In the genomic region with DNA sequence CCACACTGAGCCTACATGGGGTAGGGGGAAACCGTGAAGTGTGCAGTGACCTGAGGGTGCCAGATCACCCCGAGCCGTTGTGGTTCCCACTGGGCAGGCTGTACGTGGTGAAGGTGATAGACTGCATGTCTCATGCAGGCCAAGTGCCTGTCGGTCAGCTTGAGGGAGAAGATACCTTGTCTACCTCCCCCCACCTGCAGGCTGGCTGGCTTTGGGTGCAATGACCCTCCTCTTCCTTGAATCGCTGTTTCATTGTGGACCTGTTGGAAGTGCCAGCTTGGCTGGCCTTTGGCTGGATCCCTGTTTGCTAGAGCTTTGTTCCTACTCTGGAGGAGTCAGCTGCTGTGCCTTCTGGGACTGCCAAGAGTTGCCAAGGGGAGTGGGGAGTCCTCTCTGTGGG, we compare ENCODE assay signal across 27 cellular contexts.
A peak's percentile ranks its signal among the peaks of the same experiment; 100 is the strongest.
DNase-seq lines count a peak whose midpoint lies in the region; ATAC-seq, FAIRE-seq and TF ChIP-seq lines count a peak whose summit lies in the region.
"Had no signal": no experiment of that assay in that cellular context is flagged by ENCODE, and none has a peak within 500 bp of the region (broad histone marks: within the 10 kb centered on the region; RNA-seq: fewer than 3 reads in every experiment).

No MANE protein-coding gene starts in this region.

- POLR2A ChIA-PET in H1 (lab: Charles Lee; ENCODE audit: partially characterized antibody), result no interaction called here

- H3K36me3 ChIP-seq in H1 (ENCODE audit: control insufficient read depth in 2 of 4, insufficient read depth in 4 of 4, low read length in 3 of 4), result no peaks in the 10 kb centered on the region
- no peaks in the 10 kb centered on the region for H3K36me3 ChIP-seq in pancreas
- no peaks in the 10 kb centered on the region; the same call in 1 of the 2 replicates for H3K36me3 ChIP-seq in MG63
- H3K36me3 ChIP-seq: uterus had no signal

- no peak for TF ChIP-seq POLR2A in H1 (IDR thresholded peaks at IDR 0.05; ENCODE audit: control extremely low read depth in 1 of 2, low read depth in 2 of 2, low read length in 2 of 2)

- no peak overlapping the region for H4K5ac ChIP-seq in H1 (ENCODE audit: insufficient read length, low read depth, low read length)

- no peak overlapping the region for H3K23ac ChIP-seq in H1 (ENCODE audit: insufficient read length)

- no peak overlapping the region for H3K4me3 ChIP-seq in H1 (ENCODE audit: extremely low read depth in 1 of 4, insufficient read depth in 2 of 4, low read depth in 3 of 4, low read length in 4 of 4)
- H3K4me3 ChIP-seq in pancreas, result no peak overlapping the region
- no peak overlapping the region for H3K4me3 ChIP-seq in MG63
- H3K4me3 ChIP-seq: A549, smooth muscle cell, uterus had no signal

- H3K4ac ChIP-seq in H1 (replicated peaks; ENCODE audit: insufficient read length, low read depth, low read length), result no peak overlapping the region

- TF ChIP-seq CTCF in natural killer cell (IDR thresholded peaks at IDR 0.05), result no peak
- TF ChIP-seq CTCF in H1 (IDR thresholded peaks at IDR 0.05; ENCODE audit: control extremely low read depth in 1 of 3, insufficient read depth in 1 of 3, low read depth in 1 of 3, low read length in 3 of 3), result no peak
- no peak for TF ChIP-seq CTCF in pancreas (IDR thresholded peaks at IDR 0.05)

- H2BK5ac ChIP-seq in H1 (ENCODE audit: low read depth, low read length), result 0 out of 2 replicates have a peak overlapping the region, but pooled peaks have one; percentile 26

- H3K27me3 Mint-ChIP-seq in natural killer cell (ENCODE audit: low read depth in 2 of 2), result no peaks in the 10 kb centered on the region
- no peaks in the 10 kb centered on the region for H3K27me3 Mint-ChIP-seq in natural killer cell treated with Interleukin-12 subunit alpha and Interleukin-12 subunit beta and Interleukin-15 and Interleukin-18, amount 100 ng/mL, for 72 hours
- H3K27me3 Mint-ChIP-seq: activated CD4-positive, alpha-beta memory T cell treated with anti-CD3 and anti-CD28 coated beads, Interleukin-2, amount 10 ng/mL, durations not matched to agents 7 days and 5 days; central memory CD8-positive, alpha-beta T cell; naive thymus-derived CD4-positive, alpha-beta T cell had no signal

- no peak overlapping the region for H3K27ac Mint-ChIP-seq in natural killer cell
- no peak overlapping the region for H3K27ac Mint-ChIP-seq in natural killer cell treated with Interleukin-12 subunit alpha and Interleukin-12 subunit beta and Interleukin-15 and Interleukin-18, amount 100 ng/mL, for 72 hours
- H3K27ac Mint-ChIP-seq: activated CD4-positive, alpha-beta memory T cell treated with anti-CD3 and anti-CD28 coated beads, Interleukin-2, amount 10 ng/mL, durations not matched to agents 7 days and 5 days had no signal

- 0 out of 2 replicates have a peak overlapping the region, but pooled peaks have one; percentile 40 for H2BK15ac ChIP-seq in H1 (ENCODE audit: low read length)

- FAIRE-seq in H1 (lab: Jason Lieb, UNC), result no peak
- no peak for FAIRE-seq in pancreas (lab: Jason Lieb, UNC)
- FAIRE-seq: A549, frontal cortex had no signal

- H3K9me3 Mint-ChIP-seq in natural killer cell, result no peaks in the 10 kb centered on the region
- no peaks in the 10 kb centered on the region for H3K9me3 Mint-ChIP-seq in natural killer cell treated with Interleukin-12 subunit alpha and Interleukin-12 subunit beta and Interleukin-15 and Interleukin-18, amount 100 ng/mL, for 72 hours
- H3K9me3 Mint-ChIP-seq: activated CD4-positive, alpha-beta memory T cell treated with anti-CD3 and anti-CD28 coated beads, Interleukin-2, amount 10 ng/mL, durations not matched to agents 7 days and 5 days; central memory CD8-positive, alpha-beta T cell; naive thymus-derived CD4-positive, alpha-beta T cell had no signal

- H3K79me2 ChIP-seq in H1 (ENCODE audit: control insufficient read depth in 1 of 2, insufficient read depth in 2 of 2, low read length in 2 of 2), result peaks cover 0 to 64% of the 10 kb centered on the region in 2 experiments; a peak in 2 of 4 replicates

- no peak overlapping the region for H3K4me2 ChIP-seq in H1 (ENCODE audit: insufficient read depth in 1 of 2, low read depth in 2 of 2, low read length in 2 of 2)
- H3K4me2 ChIP-seq: smooth muscle cell had no signal

- ATAC-seq in natural killer cell (peak in 2 of 3 donors; percentile 24 to 58), pancreas (peak; percentile 2 to 27 (median 5)), HG02885 (IDR thresholded peaks at IDR 0.05; ENCODE audit: poor library complexity, unreplicated experiment) (no peak)
- ATAC-seq in natural killer cell treated with Interleukin-12 subunit alpha and Interleukin-12 subunit beta and Interleukin-15 and Interleukin-18, amount 100 ng/mL, for 72 hours, result no peak
- ATAC-seq: naive thymus-derived CD4-positive, alpha-beta T cell had no signal

- peaks cover 56 to 63% of the 10 kb centered on the region in 2 donors for H3K4me1 Mint-ChIP-seq in natural killer cell
- H3K4me1 Mint-ChIP-seq in natural killer cell treated with Interleukin-12 subunit alpha and Interleukin-12 subunit beta and Interleukin-15 and Interleukin-18, amount 100 ng/mL, for 72 hours (ENCODE audit: low read depth in 2 of 2), result peaks cover 38 to 45% of the 10 kb centered on the region in 2 donors

- peaks cover 12% of the 10 kb centered on the region; the same call in 1 of the 2 replicates for H3K79me1 ChIP-seq in H1 (ENCODE audit: low read depth, low read length)

- no peaks in the 10 kb centered on the region for H3K9me3 ChIP-seq in H1 (ENCODE audit: insufficient read depth in 2 of 2, low read depth in 1 of 2, low read length in 1 of 2)
- H3K9me3 ChIP-seq in pancreas, result no peaks in the 10 kb centered on the region
- H3K9me3 ChIP-seq in MG63, result no peaks in the 10 kb centered on the region
- H3K9me3 ChIP-seq: A549, uterus had no signal

- H3K27me3 ChIP-seq in H1 (replicated peaks in 1 of 4; ENCODE audit: control insufficient read depth in 3 of 4, extremely low read depth in 1 of 4, insufficient read depth in 3 of 4, low read length in 3 of 4) (no peaks in the 10 kb centered on the region), pancreas (no peaks in the 10 kb centered on the region), MG63 (no peaks in the 10 kb centered on the region)
- H3K27me3 ChIP-seq: uterus had no signal

- H4K20me1 ChIP-seq in H1 (replicated peaks in 1 of 2; ENCODE audit: control insufficient read depth in 1 of 2, insufficient read depth in 2 of 2, low read length in 2 of 2), result peaks cover 0 to 4% of the 10 kb centered on the region in 2 experiments

- WGBS in H1 (ENCODE audit: extremely low coverage in 1 of 2, insufficient coverage in 1 of 2, insufficient read length in 1 of 2, insufficient replicate concordance in 2 of 2, low coverage in 1 of 2, low lambda C conversion rate in 2 of 2, missing lambda C conversion rate in 1 of 2), 2 experiments, result 87% methylated on average over 5 of the region's 6 CpGs; no CpG with 5 or more reads in 1 of the 2 experiments
- WGBS in pancreas, 2 donors, result 44 to 45% methylated on average over 6 of the region's 6 CpGs

- TF ChIP-seq EP300 in H1 (IDR thresholded peaks at IDR 0.05; ENCODE audit: borderline replicate concordance in 1 of 2, low read depth in 2 of 2, low read length in 2 of 2), result no peak

- CTCF ChIA-PET in H1 (lab: Charles Lee; ENCODE audit: partially characterized antibody), result interaction anchor here (1.7 kb wide), 1 partner anchor 14 kb away, joined by 5 read pairs; no protein-coding TSS in a partner anchor

- H3K9ac ChIP-seq in H1 (replicated peaks in 1 of 4; ENCODE audit: extremely low read depth in 1 of 4, low read depth in 3 of 4, low read length in 3 of 4), result no peak overlapping the region

- H2AK5ac ChIP-seq in H1 (ENCODE audit: low read depth, low read length), result no peak overlapping the region; the same call in 1 of the 2 replicates

- DNase-seq in natural killer cell (no peak), H1 (ENCODE audit: low read depth in 1 of 2, low spot score in 2 of 2) (no peak), pancreas (no peak), posterior cingulate gyrus (no peak), NCI-H446 treated with DMSO at 0.1 percent for 48 hours (lab: John Stamatoyannopoulos, UW) (no peak), MG63 (no peak)
- no peak for DNase-seq in natural killer cell treated with Interleukin-12 subunit alpha and Interleukin-12 subunit beta and Interleukin-15 and Interleukin-18, amount 100 ng/mL, for 72 hours (ENCODE audit: low spot score)
- DNase-seq: activated CD4-positive, alpha-beta memory T cell treated with anti-CD3 and anti-CD28 coated beads, Interleukin-2, amount 10 ng/mL, durations not matched to agents 7 days and 5 days; activated naive CD4-positive, alpha-beta T cell; activated T-cell treated with anti-CD3 and anti-CD28 coated beads, Interleukin-2, amount 50 U/mL, for 1 hour; amygdala; C1 segment of cervical spinal cord; DMS 273 treated with DMSO at 0.1 percent for 48 hours; effector CD4-positive, alpha-beta T cell; GF-D8; Karpas-422; mesendoderm; naive thymus-derived CD4-positive, alpha-beta T cell; stimulated activated CD4-positive, alpha-beta T cell treated with anti-CD3 and anti-CD28 coated beads, Interleukin-4, amount 100 ng/mL, for 1 hour; T1000 had no signal

- H2BK120ac ChIP-seq in H1 (replicated peaks; ENCODE audit: low read depth, low read length), result no peak overlapping the region

- intact Hi-C loops in natural killer cell (cut with micrococcal nuclease) (no loop called here), pancreas (cut with DNase I) (no loop called here), posterior cingulate gyrus (cut with DNase I) (no loop called here)

- 0 out of 2 replicates have a peak overlapping the region, but pooled peaks have one; percentile 62 for H4K8ac ChIP-seq in H1 (ENCODE audit: extremely low read depth, insufficient read depth, low read length)

- 0 out of 2 replicates have a peak overlapping the region, but pooled peaks have one; percentile 3 for H3K18ac ChIP-seq in H1 (ENCODE audit: extremely low read depth, low read length)

- peaks cover 0 to 2% (median 0%) of the 10 kb centered on the region in 4 experiments; a peak in 1 of 7 replicates for H3K4me1 ChIP-seq in H1 (replicated peaks in 1 of 4; ENCODE audit: control insufficient read depth in 3 of 4, insufficient read depth in 4 of 4, low read length in 3 of 4)
- peaks cover 10 to 36% (median 23%) of the 10 kb centered on the region in 3 donors for H3K4me1 ChIP-seq in pancreas
- H3K4me1 ChIP-seq: uterus had no signal

- no peak for TF ChIP-seq RAD21 in H1 (IDR thresholded peaks at IDR 0.05 in 1 of 2, conservative IDR thresholded peaks at IDR 0.05 in 1 of 2; ENCODE audit: low read depth in 2 of 2, low read length in 2 of 2)

- H3K27ac ChIP-seq in H1 (ENCODE audit: low read depth, low read length) (no peak overlapping the region), pancreas (peak overlapping the region in 3 of 4 donors; percentile 3 to 26 (median 19))
- H3K27ac ChIP-seq: RWPE1, uterus had no signal

- H2BK20ac ChIP-seq in H1 (ENCODE audit: low read length), result no peak overlapping the region

- H3K56ac ChIP-seq in H1 (replicated peaks; ENCODE audit: insufficient read length, low read depth, low read length), result no peak overlapping the region

- no peak overlapping the region for H4K91ac ChIP-seq in H1 (replicated peaks; ENCODE audit: insufficient read length, low read length)

- H2BK12ac ChIP-seq in H1 (ENCODE audit: low read depth, low read length), result no peak overlapping the region

- H2AFZ ChIP-seq in H1 (ENCODE audit: low read length), result no peak overlapping the region

- no peaks in the 10 kb centered on the region; the same call in 1 of the 2 replicates for H3K23me2 ChIP-seq in H1 (ENCODE audit: low read depth, low read length)

- H3K36me3 Mint-ChIP-seq in natural killer cell, result no peaks in the 10 kb centered on the region
- H3K36me3 Mint-ChIP-seq in natural killer cell treated with Interleukin-12 subunit alpha and Interleukin-12 subunit beta and Interleukin-15 and Interleukin-18, amount 100 ng/mL, for 72 hours, result no peaks in the 10 kb centered on the region

- H3K4me3 Mint-ChIP-seq in natural killer cell, result no peak overlapping the region
- no peak overlapping the region for H3K4me3 Mint-ChIP-seq in natural killer cell treated with Interleukin-12 subunit alpha and Interleukin-12 subunit beta and Interleukin-15 and Interleukin-18, amount 100 ng/mL, for 72 hours
- H3K4me3 Mint-ChIP-seq: activated CD4-positive, alpha-beta memory T cell treated with anti-CD3 and anti-CD28 coated beads, Interleukin-2, amount 10 ng/mL, durations not matched to agents 7 days and 5 days; central memory CD8-positive, alpha-beta T cell; naive thymus-derived CD4-positive, alpha-beta T cell had no signal

- no peak overlapping the region for H3K14ac ChIP-seq in H1 (ENCODE audit: insufficient read length)

Comparison
In these comparisons a context has a peak if more than half of its experiments do, and no peak if none do; other contexts are left out.
1. ATAC-seq: peak in natural killer cell (2 of 3) and pancreas (4 of 4); none in natural killer cell treated with Interleukin-12 subunit alpha and Interleukin-12 subunit beta and Interleukin-15 and Interleukin-18, amount 100 ng/mL, for 72 hours (0 of 2) and HG02885 (single experiment).